In the genomic region with DNA sequence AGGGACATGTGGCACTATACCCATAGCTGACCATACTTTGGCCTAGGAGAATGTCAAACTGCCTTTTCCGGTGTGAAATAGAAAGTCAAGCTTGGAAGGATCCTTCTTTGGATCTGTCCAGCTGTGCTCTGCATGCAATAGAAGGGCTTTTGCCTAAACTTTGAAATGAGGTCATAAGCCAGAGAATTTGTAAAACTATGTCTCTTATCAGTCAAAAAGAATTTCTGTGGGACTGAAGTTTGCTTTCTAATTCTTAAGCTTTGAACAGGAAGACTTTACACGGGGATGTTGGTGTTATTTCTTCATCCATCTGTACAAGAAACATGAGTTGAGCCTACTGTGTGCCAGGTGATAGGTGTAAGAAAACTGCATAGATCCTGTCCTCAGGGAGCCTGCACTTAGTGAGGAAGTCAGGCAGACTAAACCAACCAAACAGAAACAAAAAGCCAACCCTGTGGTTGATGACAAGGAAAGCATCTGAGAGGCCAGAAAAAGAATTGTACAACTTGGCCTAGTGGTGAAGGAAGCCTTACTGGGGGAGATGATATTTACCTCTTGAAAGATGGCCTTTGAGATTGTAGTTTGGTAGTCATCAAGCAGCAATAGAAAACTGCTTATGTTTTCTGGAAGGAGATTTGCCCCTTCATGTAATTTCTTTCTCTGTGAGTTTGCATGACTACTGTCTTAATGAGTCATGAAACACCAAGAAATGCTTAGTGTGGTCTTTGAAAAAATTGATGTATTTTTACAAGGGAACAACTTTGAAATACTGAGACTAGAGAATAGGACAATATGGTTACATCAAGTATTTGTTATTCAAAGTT, we compare ENCODE assay signal across 10 cellular contexts. TPM values are rescaled to one million over a fixed set of nuclear protein-coding genes. Genes with fewer than 3 reads are reported as not detected.
DNase-seq lines count a peak whose midpoint lies in the region; TF ChIP-seq lines count a peak whose summit lies in the region.
"Had no signal": no experiment of that assay in that cellular context is flagged by ENCODE, and none has a peak within 500 bp of the region (broad histone marks: within the 10 kb centered on the region; RNA-seq: fewer than 3 reads in every experiment).

No MANE protein-coding gene starts in this region.

- H3K4me1 ChIP-seq in right atrium auricular region: peaks cover 0 to 46% of the 10 kb centered on the region in 2 donors

- no peaks in the 10 kb centered on the region for H3K36me3 ChIP-seq in right atrium auricular region

- no peaks in the 10 kb centered on the region for H3K27me3 ChIP-seq in right atrium auricular region

- no peak overlapping the region for H3K4me3 ChIP-seq in right atrium auricular region

- DNase-seq in H4 (ENCODE audit: low spot score) (peak; percentile 43), astrocyte of the hippocampus (ENCODE audit: low read depth, low spot score) (peak; percentile 63), right atrium auricular region (ENCODE audit: low spot score) (no peak), OCI-M1 (lab: John Stamatoyannopoulos, UW) (no peak), DMS153 (lab: John Stamatoyannopoulos, UW) (no peak), T-helper 2 cell (no peak)
- DNase-seq: activated T-cell treated with anti-CD3 and anti-CD28 coated beads, Interleukin-2, amount 50 U/mL, for 48 hours; occipital lobe had no signal

- no peaks in the 10 kb centered on the region for H3K9me3 ChIP-seq in right atrium auricular region

- no peak for TF ChIP-seq CTCF in right atrium auricular region (IDR thresholded peaks at IDR 0.05)

- peak overlapping the region; percentile 31 to 63 for H3K27ac ChIP-seq in right atrium auricular region
- H3K27ac ChIP-seq in temporal lobe (ENCODE audit: low read depth, low read length): peak overlapping the region; percentile 14
- H3K27ac ChIP-seq: HL-60 had no signal

RNA-seq across cellular contexts. Expression of a gene that starts 24.8 kb away (rescaled TPM):
- 14.7 and 18.7 TPM in 2 replicates for total RNA-seq in H4 (2014; rRNA removed; shearing (Covaris generic))
- total RNA-seq in right atrium auricular region (1 to 10 TPM; 4.3 to 8.7 TPM), temporal lobe (23.1 TPM)

Comparison
In these comparisons a context has a peak if more than half of its experiments do, and no peak if none do; other contexts are left out.
1. DNase-seq: peak in H4 (single experiment) and astrocyte of the hippocampus (single experiment); none in right atrium auricular region (single experiment), OCI-M1 (single experiment), DMS153 (single experiment) and T-helper 2 cell (0 of 5).